ENCODE assay signal across 16 cellular contexts in genomic region chr1:113095790-113096455, GRCh38.
"Had no signal": no experiment of that assay in that cellular context is flagged by ENCODE, and none has a peak within 500 bp of the region (broad histone marks: within the 10 kb centered on the region; RNA-seq: fewer than 3 reads in every experiment).

No MANE protein-coding gene starts in this region.

- H3K27ac ChIP-seq: epithelial cell of prostate, gastroesophageal sphincter, ovary, SJCRH30, transverse colon had no signal

- H3K27me3 ChIP-seq: gastroesophageal sphincter, ovary, SJCRH30, transverse colon had no signal

- H3K36me3 ChIP-seq: ovary had no signal

- H3K4me1 ChIP-seq: SJCRH30 had no signal

- H3K9me3 ChIP-seq: gastroesophageal sphincter, ovary, SJCRH30, transverse colon had no signal

- DNase-seq: activated CD4-positive, alpha-beta T cell treated with anti-CD3 and anti-CD28 coated beads for 1 hour; activated CD4-positive, alpha-beta T cell treated with anti-CD3 and anti-CD28 coated beads, Interleukin-2, amount 50 U/mL, for 48 hours; activated CD8-positive, alpha-beta memory T cell treated with anti-CD3 and anti-CD28 coated beads, Interleukin-2, amount 50 U/mL, for 4 hours; activated naive CD4-positive, alpha-beta T cell; central memory CD4-positive, alpha-beta T cell; effector memory CD8-positive, alpha-beta T cell; left colon; mesenchymal stem cell; nephron progenitor cell; ovary; SJCRH30; small intestine; SW 1271; transverse colon had no signal

- ATAC-seq: effector memory CD8-positive, alpha-beta T cell; gastroesophageal sphincter; left colon had no signal

- H3K4me3 ChIP-seq: gastroesophageal sphincter, ovary, SJCRH30, transverse colon had no signal
